In the genomic region with DNA sequence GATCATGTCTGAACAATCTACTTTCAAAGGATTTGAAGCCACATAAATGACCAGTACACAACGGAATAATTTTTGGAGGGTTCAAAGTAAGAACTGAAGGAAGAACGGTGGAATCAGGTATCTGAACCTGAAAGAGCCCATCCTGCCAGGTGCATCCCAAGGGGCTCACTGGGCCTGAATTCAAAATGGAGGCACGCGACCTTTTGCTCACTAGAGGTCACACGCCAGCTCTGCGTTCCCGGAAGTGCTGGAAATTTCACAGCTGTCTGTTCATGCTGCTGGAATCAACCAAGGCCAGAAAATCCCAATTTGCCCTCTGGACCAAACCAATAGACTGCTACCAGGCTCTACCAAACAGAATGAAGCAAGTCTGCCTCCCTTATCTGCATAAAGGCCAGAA, we compare ENCODE assay signal across 25 cellular contexts. TPM values are rescaled to one million over a fixed set of nuclear protein-coding genes. Genes with fewer than 3 reads are reported as not detected.
"Had no signal": no experiment of that assay in that cellular context is flagged by ENCODE, and none has a peak within 500 bp of the region (broad histone marks: within the 10 kb centered on the region; RNA-seq: fewer than 3 reads in every experiment).

No MANE protein-coding gene starts in this region.

- H3K9me3 Mint-ChIP-seq: effector memory CD8-positive, alpha-beta T cell; natural killer cell had no signal

- H3K4me2 ChIP-seq: smooth muscle cell had no signal

- H3K27ac ChIP-seq: ascending aorta, epithelial cell of prostate, heart left ventricle, testis had no signal

- H3K27me3 Mint-ChIP-seq: activated T-cell treated with anti-CD3 and anti-CD28 coated beads, Interleukin-2, amount 50 U/mL, for 24 hours; effector memory CD8-positive, alpha-beta T cell; stimulated activated naive CD8-positive, alpha-beta T cell treated with anti-CD3 and anti-CD28 coated beads, Interleukin-15, Interleukin-2, amounts not matched to agents 100 ng/mL and 50 ng/mL, for 24 hours had no signal

- H3K27me3 ChIP-seq: ascending aorta, heart left ventricle, testis had no signal

- H3K4me1 ChIP-seq: ascending aorta had no signal

- H3K9me3 ChIP-seq: ascending aorta, heart left ventricle, testis had no signal

- FAIRE-seq: bronchial epithelial cell, frontal cortex, islet of Langerhans had no signal

- ATAC-seq: effector memory CD8-positive, alpha-beta T cell; heart left ventricle; left lobe of liver; natural killer cell; right cardiac atrium had no signal

- H3K4me3 Mint-ChIP-seq: activated T-cell treated with anti-CD3 and anti-CD28 coated beads, Interleukin-2, amount 50 U/mL, for 24 hours; effector memory CD8-positive, alpha-beta T cell; natural killer cell; stimulated activated naive CD8-positive, alpha-beta T cell treated with anti-CD3 and anti-CD28 coated beads, Interleukin-15, Interleukin-2, amounts not matched to agents 100 ng/mL and 50 ng/mL, for 24 hours had no signal

- DNase-seq: activated CD4-positive, alpha-beta T cell treated with anti-CD3 and anti-CD28 coated beads for 1 hour; activated CD4-positive, alpha-beta T cell treated with anti-CD3 and anti-CD28 coated beads, Interleukin-2, amount 50 U/mL, for 4 hours; activated T-cell treated with anti-CD3 and anti-CD28 coated beads, Interleukin-2, amount 50 U/mL, for 24 hours; dermis blood vessel endothelial cell; effector memory CD8-positive, alpha-beta T cell; mammary epithelial cell; natural killer cell; nucleus accumbens; SW 1271; T1000; testis had no signal

- H3K36me3 ChIP-seq: ascending aorta, heart left ventricle had no signal

- H3K27ac Mint-ChIP-seq: activated T-cell treated with anti-CD3 and anti-CD28 coated beads, Interleukin-2, amount 50 U/mL, for 24 hours; effector memory CD8-positive, alpha-beta T cell; natural killer cell; progenitor cell of endocrine pancreas; stimulated activated naive CD8-positive, alpha-beta T cell treated with anti-CD3 and anti-CD28 coated beads, Interleukin-15, Interleukin-2, amounts not matched to agents 100 ng/mL and 50 ng/mL, for 24 hours had no signal

- H3K4me3 ChIP-seq: ascending aorta, heart left ventricle, smooth muscle cell, testis had no signal

RNA-seq across cellular contexts. Expression of gene CFAP97D2, which starts 42.5 kb away (rescaled TPM):
- total RNA-seq: ascending aorta, bronchial epithelial cell, cerebellum, dermis blood vessel endothelial cell, frontal cortex, heart left ventricle, left lobe of liver, mammary epithelial cell, progenitor cell of endocrine pancreas, right cardiac atrium, SK-MEL-5, smooth muscle cell, ureter had no signal
- polyA plus RNA-seq: heart left ventricle, mammary epithelial cell, right cardiac atrium, smooth muscle cell had no signal
